In the genomic region with DNA sequence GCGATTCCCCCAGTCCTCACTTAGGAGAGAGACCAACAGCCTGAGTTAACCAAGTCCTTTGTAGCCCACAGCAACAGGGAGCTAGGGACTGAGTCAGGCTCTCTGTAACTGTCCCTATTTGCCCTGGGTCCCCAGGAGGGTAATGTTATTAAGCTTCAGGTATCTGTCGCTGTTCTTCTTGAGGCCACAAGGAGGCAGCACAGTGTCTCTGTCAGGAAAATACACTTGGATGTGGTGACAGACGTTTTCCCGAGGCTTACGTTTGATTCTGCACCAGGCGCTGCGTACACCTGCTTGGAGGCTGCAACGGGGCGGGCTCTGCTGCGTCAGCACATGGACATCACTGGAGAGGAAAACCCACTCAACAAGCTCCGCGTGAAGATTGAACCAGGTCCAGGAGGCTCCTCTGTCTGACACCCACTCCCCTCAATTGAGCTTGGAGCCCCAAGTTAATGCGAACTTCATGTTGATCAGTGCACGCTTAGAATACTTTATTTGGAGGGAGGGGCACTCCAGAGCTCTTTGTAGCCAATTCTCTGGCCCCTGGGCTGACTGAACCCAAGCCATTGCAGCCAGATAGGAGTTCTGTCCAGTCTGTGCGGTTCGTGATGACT, we compare ENCODE assay signal across 8 cellular contexts. TPM values are rescaled to one million over a fixed set of nuclear protein-coding genes. Genes with fewer than 3 reads are reported as not detected.
DNase-seq lines count a peak whose midpoint lies in the region; ATAC-seq, FAIRE-seq and TF ChIP-seq lines count a peak whose summit lies in the region.

No MANE protein-coding gene starts in this region.

- H3K4me3 ChIP-seq in adrenal gland = no peak overlapping the region

- H3K27me3 ChIP-seq in adrenal gland = no peaks in the 10 kb centered on the region

- H3K4me1 ChIP-seq in adrenal gland (replicated peaks in 1 of 2) = no peaks in the 10 kb centered on the region

- no peak for TF ChIP-seq POLR2A in adrenal gland (IDR thresholded peaks at IDR 0.05)

- no peaks in the 10 kb centered on the region for H3K9me3 ChIP-seq in adrenal gland (replicated peaks in 1 of 3)

- peak; percentile 89 for TF ChIP-seq CTCF in D721Med (IDR thresholded peaks at IDR 0.05; ENCODE audit: insufficient read depth, missing control alignments)
- TF ChIP-seq CTCF in adrenal gland (IDR thresholded peaks at IDR 0.05) = peak; percentile 43 to 66 (median 61)

- intact Hi-C loops in adrenal gland (cut with DNase I) = no loop called here

- DNase-seq in D721Med (ENCODE audit: insufficient read length, low spot score) (peak; percentile 96), HK-2 (ENCODE audit: unreplicated experiment) (peak; percentile 33), NCI-H748 treated with DMSO at 0.1 percent for 48 hours (lab: John Stamatoyannopoulos, UW) (peak; percentile 46), adrenal gland (peak in 4 of 7 donors; percentile 27 to 68 (median 38)), hepatic stellate cell (ENCODE audit: low spot score) (peak; percentile 72)
- DNase-seq in stimulated activated CD4-positive, alpha-beta T cell treated with anti-CD3 and anti-CD28 coated beads, Interleukin-4, amount 100 ng/mL, for 1 hour = peak; percentile 6
- DNase-seq in effector CD8-positive, alpha-beta T cell (lab: John Stamatoyannopoulos, UW) = no peak

- WGBS in adrenal gland, 4 donors = 67 to 70% (median 70%) methylated on average over 16 of the region's 16 CpGs

- no peak overlapping the region for H3K27ac ChIP-seq in adrenal gland

- peaks cover 0 to 81% of the 10 kb centered on the region in 2 donors for H3K36me3 ChIP-seq in adrenal gland (replicated peaks in 1 of 2)

- no peak for ATAC-seq in HG03571 (IDR thresholded peaks at IDR 0.05; ENCODE audit: unreplicated experiment)

- peak; percentile 82 for FAIRE-seq in D721Med (lab: Jason Lieb, UNC)

RNA-seq across cellular contexts. Expression of a gene that starts 10.7 kb away (rescaled TPM):
- under 1 TPM in 6 of 8 donors, not detected in 2; 0.06 to 0.51 (median 0.45) TPM for total RNA-seq in adrenal gland
- 1 to 10 TPM in 2 of 3 donors, not detected in 1; 1.0 to 1.4 TPM for polyA plus RNA-seq in adrenal gland

RNA-seq across cellular contexts. Expression of a gene that starts 17.3 kb away (rescaled TPM):
- total RNA-seq in adrenal gland = 10 to 100 TPM; 46.0 to 99.6 (median 69.7) TPM
- 10 to 100 TPM; 43.8 to 59.6 (median 46.7) TPM for polyA plus RNA-seq in adrenal gland

RNA-seq across cellular contexts. Expression of a gene that starts 44.4 kb away (rescaled TPM):
- 100 to 1,000 TPM in 1 of 8 donors, 10 to 100 TPM in 7; 26.3 to 178 (median 47.6) TPM for total RNA-seq in adrenal gland
- 100 to 1,000 TPM in 1 of 3 donors, 10 to 100 TPM in 2; 28.0 to 172 (median 42.7) TPM for polyA plus RNA-seq in adrenal gland

RNA-seq across cellular contexts. Expression of a gene that starts 53.4 kb away (rescaled TPM):
- total RNA-seq in adrenal gland = 100 to 1,000 TPM in 2 of 8 donors, 10 to 100 TPM in 5, 1 to 10 TPM in 1; 7.4 to 171 (median 76.1) TPM
- 100 to 1,000 TPM in 2 of 3 donors, 10 to 100 TPM in 1; 26.9 to 131 (median 108) TPM for polyA plus RNA-seq in adrenal gland
